8 cellular contexts compared by ENCODE assay signal in the genomic region with DNA sequence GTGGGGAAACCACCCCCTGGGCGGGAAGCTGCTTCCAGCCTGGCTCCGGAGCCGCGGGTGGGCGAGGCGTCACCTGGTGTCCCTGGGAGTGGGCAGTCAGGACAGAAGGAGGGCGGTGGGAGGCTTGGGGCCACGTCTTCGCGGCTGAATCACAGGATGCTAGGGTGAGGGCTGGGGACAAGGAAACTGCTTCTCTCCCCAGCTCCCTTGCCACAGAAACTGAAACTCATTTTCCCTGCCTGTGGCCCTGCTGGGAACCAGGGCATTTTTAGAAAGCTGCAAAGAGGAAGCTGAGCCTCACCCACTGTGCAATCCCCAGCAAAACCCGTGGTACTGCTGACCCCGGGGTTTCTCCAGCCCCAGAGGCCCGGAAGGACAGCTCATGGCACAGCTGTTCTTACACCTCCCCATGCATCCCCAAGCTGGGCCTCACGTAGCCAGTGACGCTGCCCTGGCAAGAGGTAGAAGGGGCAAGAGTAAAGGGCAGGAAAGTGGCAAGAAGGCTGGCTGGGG.
DNase-seq lines count a peak whose midpoint lies in the region; ATAC-seq and TF ChIP-seq lines count a peak whose summit lies in the region.

No MANE protein-coding gene starts in this region.

- in situ Hi-C loops in astrocyte of the spinal cord (cut with HindIII; ENCODE audit: low sequenced_read_pairs) = no loop called here

- CTCF ChIA-PET in RWPE1 (lab: Yijun Ruan, JAX) = interaction anchor here (0.7 to 2.8 kb wide), 2 partner anchors 26 to 199 kb away, joined by 3 to 11 read pairs; a partner anchor contains a TSS

- H3K4me3 ChIP-seq in astrocyte of the spinal cord (ENCODE audit: low read depth, low read length) = no peak overlapping the region

- peak; percentile 34 for ATAC-seq in HG02763 (IDR thresholded peaks at IDR 0.05; ENCODE audit: unreplicated experiment)

- POLR2A ChIA-PET in RWPE1 (lab: Yijun Ruan, JAX; ENCODE audit: low non-redundant PET) = interaction anchor here (0.5 kb wide), 1 partner anchor 360 kb away, joined by 3 read pairs; no protein-coding TSS in a partner anchor

- peak overlapping the region; percentile 89 for H3K27ac ChIP-seq in RWPE1

- DNase-seq in NCI-H1417 (lab: John Stamatoyannopoulos, UW) = peak in 2 of 3 experiments; percentile 52 to 63
- DNase-seq in NCI-H1417 treated with DMSO at 0.1 percent for 48 hours (lab: John Stamatoyannopoulos, UW) = no peak
- DNase-seq in RWPE1 (ENCODE audit: low spot score) = peak; percentile 52
- peak; percentile 87 for DNase-seq in astrocyte of the spinal cord (ENCODE audit: low read depth, low spot score)
- DNase-seq in iris pigment epithelial cell (ENCODE audit: low read depth) = peak; percentile 90
- DNase-seq in stimulated activated CD4-positive, alpha-beta T cell treated with anti-CD3 and anti-CD28 coated beads, Interleukin-1b, Interleukin-23, amount 100 ng/mL, for 48 hours = peak; percentile 63
- DNase-seq in inferior parietal cortex (ENCODE audit: extremely low spot score) = no peak

- no peak for TF ChIP-seq CTCF in RWPE1 (conservative IDR thresholded peaks at IDR 0.05; ENCODE audit: low read depth)
- no peak for TF ChIP-seq CTCF in astrocyte of the spinal cord (IDR thresholded peaks at IDR 0.05; ENCODE audit: low read depth, low read length)

Comparison
In these comparisons a context has a peak if more than half of its experiments do, and no peak if none do; other contexts are left out.
1. DNase-seq: peak in NCI-H1417 (2 of 3), RWPE1 (single experiment), astrocyte of the spinal cord (single experiment), iris pigment epithelial cell (single experiment) and stimulated activated CD4-positive, alpha-beta T cell treated with anti-CD3 and anti-CD28 coated beads, Interleukin-1b, Interleukin-23, amount 100 ng/mL, for 48 hours (single experiment); none in NCI-H1417 treated with DMSO at 0.1 percent for 48 hours (single experiment) and inferior parietal cortex (single experiment).